8 cellular contexts compared by ENCODE assay signal in genomic region chr16:85245307-85246172, GRCh38.
A peak's percentile ranks its signal among the peaks of the same experiment; 100 is the strongest.
DNase-seq lines count a peak whose midpoint lies in the region; ATAC-seq lines count a peak whose summit lies in the region.

No MANE protein-coding gene starts in this region.

- no peak overlapping the region for H3K4me3 Mint-ChIP-seq in T-cell

- H3K9me3 Mint-ChIP-seq in T-cell: no peaks in the 10 kb centered on the region

- peaks cover 12 to 17% of the 10 kb centered on the region in 2 donors for H3K27me3 Mint-ChIP-seq in T-cell

- peak; percentile 69 to 73 (median 72) for ATAC-seq in T-cell (replicated peaks in 1 of 4)
- ATAC-seq in GM21825 (IDR thresholded peaks at IDR 0.05; ENCODE audit: unreplicated experiment): no peak
- no peak for ATAC-seq in HG02623 (IDR thresholded peaks at IDR 0.05; ENCODE audit: unreplicated experiment)

- no peaks in the 10 kb centered on the region for H3K36me3 Mint-ChIP-seq in T-cell

- POLR2A ChIA-PET in T-cell (lab: Charles Lee): no interaction called here

- H3K4me1 Mint-ChIP-seq in T-cell: peaks cover 4 to 8% (median 6%) of the 10 kb centered on the region in 3 donors

- DNase-seq in EH (ENCODE audit: low read depth): peak; percentile 73
- DNase-seq in M059J (ENCODE audit: low read depth): peak; percentile 61
- DNase-seq in T-cell: peak; percentile 7 to 60 (median 42)
- DNase-seq in astrocyte of the hippocampus (ENCODE audit: low read depth, low spot score): peak; percentile 82
- DNase-seq in hypothalamus (lab: John Stamatoyannopoulos, UW): peak in 33 of 51 donors; percentile 3 to 54 (median 27)
- peak; percentile 4 to 30 for DNase-seq in stimulated activated CD4-positive, alpha-beta T cell treated with anti-CD3 and anti-CD28 coated beads, Interleukin-15, amount 100 ng/mL, for 48 hours (ENCODE audit: low read depth in 2 of 2)

- CTCF ChIA-PET in T-cell (lab: Charles Lee): interaction anchor here in 1 of 2 donors (0.5 to 0.6 kb wide), 3 partner anchors 28 to 218 kb away, joined by 4 to 5 read pairs (median 5); no protein-coding TSS in a partner anchor

- peak overlapping the region in 1 of 2 donors; percentile 25 for H3K27ac Mint-ChIP-seq in T-cell

Comparison
In these comparisons a context has a peak if more than half of its experiments do, and no peak if none do; other contexts are left out.
1. DNase-seq: peak in every context shown above with its lines; median percentile 82 in astrocyte of the hippocampus; 73 in EH; 61 in M059J; 42 in T-cell; 27 in hypothalamus; 17 in stimulated activated CD4-positive, alpha-beta T cell treated with anti-CD3 and anti-CD28 coated beads, Interleukin-15, amount 100 ng/mL, for 48 hours.
2. ATAC-seq: peak in T-cell (4 of 4); none in GM21825 (single experiment) and HG02623 (single experiment).